ENCODE assay signal across 17 cellular contexts in genomic region chr17:75477493-75477862, GRCh38. TPM values are rescaled to one million over a fixed set of nuclear protein-coding genes. Genes with fewer than 3 reads are reported as not detected.
DNase-seq lines count a peak whose midpoint lies in the region; ATAC-seq and TF ChIP-seq lines count a peak whose summit lies in the region.
"Had no signal": no experiment of that assay in that cellular context is flagged by ENCODE, and none has a peak within 500 bp of the region (broad histone marks: within the 10 kb centered on the region; RNA-seq: fewer than 3 reads in every experiment).

No MANE protein-coding gene starts in this region.

- H3K36me3 ChIP-seq in gastroesophageal sphincter (peaks cover 0 to 12% of the 10 kb centered on the region in 2 donors), psoas muscle (ENCODE audit: insufficient read depth in 1 of 2, low read depth in 1 of 2) (peaks cover 0 to 20% of the 10 kb centered on the region in 2 donors), upper lobe of right lung (peaks cover 14% of the 10 kb centered on the region)

- TF ChIP-seq CTCF in brain (conservative IDR thresholded peaks at IDR 0.05) (no peak), gastroesophageal sphincter (IDR thresholded peaks at IDR 0.05) (no peak), psoas muscle (IDR thresholded peaks at IDR 0.05) (no peak), upper lobe of right lung (IDR thresholded peaks at IDR 0.05) (no peak), natural killer cell (IDR thresholded peaks at IDR 0.05) (no peak)

- H3K4me3 Mint-ChIP-seq in brain (peak overlapping the region; percentile 6 to 84 (median 79)), natural killer cell (no peak overlapping the region)
- H3K4me3 Mint-ChIP-seq: activated naive CD8-positive, alpha-beta T cell; CD8-positive, alpha-beta memory T cell had no signal

- no peak for TF ChIP-seq POLR2A in gastroesophageal sphincter (IDR thresholded peaks at IDR 0.05)

- H3K27ac ChIP-seq in gastroesophageal sphincter = peak overlapping the region in 3 of 4 donors; percentile 65 to 75 (median 74)
- peak overlapping the region; percentile 85 for H3K27ac ChIP-seq in psoas muscle
- H3K27ac ChIP-seq in upper lobe of right lung = peak overlapping the region; percentile 24

- TF ChIP-seq EP300 in gastroesophageal sphincter (IDR thresholded peaks at IDR 0.05) = no peak

- H3K4me3 ChIP-seq in gastroesophageal sphincter (no peak overlapping the region), psoas muscle (peak overlapping the region; percentile 43), upper lobe of right lung (no peak overlapping the region)
- H3K4me3 ChIP-seq: HAP-1 had no signal

- H3K27me3 ChIP-seq in gastroesophageal sphincter (no peaks in the 10 kb centered on the region), psoas muscle (ENCODE audit: insufficient read depth in 3 of 3, low read length in 2 of 3) (no peaks in the 10 kb centered on the region), upper lobe of right lung (no peaks in the 10 kb centered on the region)

- WGBS in gastroesophageal sphincter (ENCODE audit: low coverage in 1 of 2), 2 donors = 53 to 80% methylated on average over 1 to 3 of the region's 11 CpGs
- 80 to 90% (median 82%) methylated on average over 11 of the region's 11 CpGs for whole genome bisulfite sequencing in psoas muscle, 3 donors

- H3K9me3 Mint-ChIP-seq in brain = no peaks in the 10 kb centered on the region
- no peaks in the 10 kb centered on the region for H3K9me3 Mint-ChIP-seq in natural killer cell
- H3K9me3 Mint-ChIP-seq: activated T-helper 2 cell treated with anti-CD3 and anti-CD28 coated beads, Interferon-gamma antibody, Interleukin-2, Interleukin-4, amounts not matched to agents 10 μg/mL and 5 μg/mL and 100 μg/mL, durations not matched to agents 14 hours and 24 hours and 36 hours; CD8-positive, alpha-beta memory T cell had no signal

- peaks cover 3 to 82% (median 31%) of the 10 kb centered on the region in 3 donors for H3K4me1 ChIP-seq in gastroesophageal sphincter
- H3K4me1 ChIP-seq in psoas muscle = peaks cover 89% of the 10 kb centered on the region
- H3K4me1 ChIP-seq in upper lobe of right lung = peaks cover 25% of the 10 kb centered on the region
- H3K4me1 ChIP-seq: HAP-1 had no signal

- peaks cover 2% of the 10 kb centered on the region for H3K27me3 Mint-ChIP-seq in brain
- no peaks in the 10 kb centered on the region for H3K27me3 Mint-ChIP-seq in natural killer cell (ENCODE audit: low read depth in 2 of 2)
- H3K27me3 Mint-ChIP-seq: activated naive CD8-positive, alpha-beta T cell; CD8-positive, alpha-beta memory T cell had no signal

- DNase-seq in psoas muscle (no peak), upper lobe of right lung (no peak), natural killer cell (no peak)
- DNase-seq in stimulated activated CD8-positive, alpha-beta memory T cell treated with anti-CD3 and anti-CD28 coated beads, Interleukin-4, amount 100 ng/mL, for 48 hours = no peak
- DNase-seq: activated CD8-positive, alpha-beta memory T cell treated with anti-CD3 and anti-CD28 coated beads, Interleukin-2, amount 50 U/mL, for 4 hours; CD8-positive, alpha-beta memory T cell; DMS53; KG1; NCI-H1436; NCI-H2171; NCI-H526 treated with DMSO at 0.1 percent for 48 hours had no signal

- intact Hi-C loops in psoas muscle (cut with DNase I) = no loop called here
- intact Hi-C loops in upper lobe of right lung (cut with DNase I) = no loop called here
- intact Hi-C loops in natural killer cell (cut with micrococcal nuclease) = no loop called here

- H3K9me3 ChIP-seq in gastroesophageal sphincter (no peaks in the 10 kb centered on the region), psoas muscle (no peaks in the 10 kb centered on the region), upper lobe of right lung (no peaks in the 10 kb centered on the region)
- H3K9me3 ChIP-seq: HAP-1 had no signal

- H3K27ac Mint-ChIP-seq in brain (peak overlapping the region; percentile 91 to 99 (median 95)), natural killer cell (no peak overlapping the region)
- H3K27ac Mint-ChIP-seq: activated naive CD8-positive, alpha-beta T cell; activated T-helper 2 cell treated with anti-CD3 and anti-CD28 coated beads, Interferon-gamma antibody, Interleukin-2, Interleukin-4, amounts not matched to agents 10 μg/mL and 5 μg/mL and 100 μg/mL, durations not matched to agents 14 hours and 24 hours and 36 hours had no signal

- peaks cover 6% of the 10 kb centered on the region for H3K36me3 Mint-ChIP-seq in brain
- H3K36me3 Mint-ChIP-seq in natural killer cell = no peaks in the 10 kb centered on the region

- ATAC-seq in gastroesophageal sphincter (no peak), psoas muscle (no peak), upper lobe of right lung (no peak), GM18868 (IDR thresholded peaks at IDR 0.05; ENCODE audit: unreplicated experiment) (no peak), natural killer cell (no peak)

- H3K4me1 Mint-ChIP-seq in brain (peaks cover 78% of the 10 kb centered on the region), natural killer cell (peaks cover 5 to 9% of the 10 kb centered on the region in 2 donors)

RNA-seq across cellular contexts. Expression of gene TMEM94, which starts 21.0 kb away (rescaled TPM):
- 156 TPM for polyA plus RNA-seq in brain (ENCODE audit: insufficient read depth, low read depth, low replicate concordance)
- total RNA-seq in gastroesophageal sphincter = 10 to 100 TPM; 31.0 to 50.3 (median 42.8) TPM
- 10 to 100 TPM; 43.4 to 64.3 (median 49.6) TPM for total RNA-seq in psoas muscle
- 10 to 100 TPM; 18.7 to 48.5 (median 29.6) TPM for polyA plus RNA-seq in psoas muscle
- 79.1 TPM for total RNA-seq in upper lobe of right lung
- 100 to 1,000 TPM in 2 of 3 donors, 10 to 100 TPM in 1; 84.4 to 142 (median 104) TPM for total RNA-seq in natural killer cell

RNA-seq across cellular contexts. Expression of gene CASKIN2, which starts 37.9 kb away (rescaled TPM):
- polyA plus RNA-seq in brain (ENCODE audit: insufficient read depth, low read depth, low replicate concordance) (29.0 TPM), psoas muscle (10 to 100 TPM in 1 of 3 donors, 1 to 10 TPM in 2; 8.2 to 11.0 (median 8.9) TPM)
- total RNA-seq in gastroesophageal sphincter (10 to 100 TPM; 13.7 to 46.0 (median 15.6) TPM), psoas muscle (10 to 100 TPM; 26.3 to 33.5 (median 28.3) TPM), upper lobe of right lung (101 TPM), natural killer cell (1 to 10 TPM in 2 of 3 donors, under 1 TPM in 1; 0.49 to 1.8 (median 1.7) TPM)

RNA-seq across cellular contexts. Expression of gene TSEN54, which starts 38.9 kb away (rescaled TPM):
- 32.9 TPM for polyA plus RNA-seq in brain (ENCODE audit: insufficient read depth, low read depth, low replicate concordance)
- total RNA-seq in gastroesophageal sphincter = 10 to 100 TPM; 15.8 to 26.5 (median 17.1) TPM
- 1 to 10 TPM; 5.7 to 9.7 (median 8.2) TPM for total RNA-seq in psoas muscle
- 10 to 100 TPM; 10.1 to 14.9 (median 11.3) TPM for polyA plus RNA-seq in psoas muscle
- total RNA-seq in upper lobe of right lung = 21.6 TPM
- total RNA-seq in natural killer cell = 100 to 1,000 TPM; 180 to 224 (median 186) TPM

RNA-seq across cellular contexts. Expression of gene LLGL2, which starts 48.0 kb away (rescaled TPM):
- polyA plus RNA-seq in brain (ENCODE audit: insufficient read depth, low read depth, low replicate concordance) (22.1 TPM), psoas muscle (1 to 10 TPM; 1.4 to 1.9 (median 1.4) TPM)
- total RNA-seq in gastroesophageal sphincter (1 to 10 TPM; 2.3 to 7.9 (median 5.8) TPM), psoas muscle (1 to 10 TPM; 1.4 to 3.3 (median 1.5) TPM), upper lobe of right lung (133 TPM), natural killer cell (100 to 1,000 TPM; 229 to 302 (median 244) TPM)

Comparison
In these comparisons a context has a peak if more than half of its experiments do, and no peak if none do; other contexts are left out.
1. H3K27ac Mint-ChIP-seq: peak in brain (5 of 5); none in natural killer cell (0 of 2).
2. H3K27ac ChIP-seq: peak in every context shown above with its lines; median percentile 85 in psoas muscle; 74 in gastroesophageal sphincter; 24 in upper lobe of right lung.
3. RNA of gene CASKIN2, which starts 37.9 kb away (total RNA-seq): 101 TPM in upper lobe of right lung (single experiment), 26.3 to 33.5 TPM in psoas muscle and 13.7 to 46.0 TPM in gastroesophageal sphincter; 0.49 to 1.8 TPM in natural killer cell; every median in the first group is over 4 times any median in the second.